In genomic region chr10:48740023-48740707, GRCh38 we compare ENCODE assay signal across 24 cellular contexts. TPM values are rescaled to one million over a fixed set of nuclear protein-coding genes. Genes with fewer than 3 reads are reported as not detected.
A peak's percentile ranks its signal among the peaks of the same experiment; 100 is the strongest.
DNase-seq lines count a peak whose midpoint lies in the region; TF ChIP-seq lines count a peak whose summit lies in the region.
"Had no signal": no experiment of that assay in that cellular context is flagged by ENCODE, and none has a peak within 500 bp of the region (broad histone marks: within the 10 kb centered on the region; RNA-seq: fewer than 3 reads in every experiment).

No MANE protein-coding gene starts in this region.

- H3K27me3 ChIP-seq in endodermal cell (ENCODE audit: control insufficient read depth, insufficient read depth, low read length, poor library complexity, severe bottlenecking) = no peaks in the 10 kb centered on the region
- H3K27me3 ChIP-seq: BLaER1 treated with 17β-estradiol and CSF1 and Interleukin-3, amounts not matched to agents 10 nM and 100 nM; MG63; Peyer's patch had no signal

- H3K4me1 Mint-ChIP-seq in IgD-negative memory B cell = peaks cover 10 to 26% (median 19%) of the 10 kb centered on the region in 3 donors
- H3K4me1 Mint-ChIP-seq in endodermal cell = peaks cover 13% of the 10 kb centered on the region
- H3K4me1 Mint-ChIP-seq in osteocyte (ENCODE audit: unreplicated experiment) = no peaks in the 10 kb centered on the region

- no peaks in the 10 kb centered on the region for H3K4me1 ChIP-seq in endodermal cell (ENCODE audit: control insufficient read depth, insufficient read depth, low read length)
- H3K4me1 ChIP-seq: HAP-1, Peyer's patch had no signal

- H3K4me3 Mint-ChIP-seq in IgD-negative memory B cell (no peak overlapping the region), endodermal cell (no peak overlapping the region), osteocyte (ENCODE audit: unreplicated experiment) (no peak overlapping the region)
- H3K4me3 Mint-ChIP-seq: CD8-positive, alpha-beta T cell had no signal

- no peaks in the 10 kb centered on the region for H3K36me3 ChIP-seq in endodermal cell (ENCODE audit: control insufficient read depth, insufficient read depth, low read length)
- H3K36me3 ChIP-seq: HAP-1, MG63, Peyer's patch had no signal

- peak; percentile 1 for DNase-seq in NCI-H345 (lab: John Stamatoyannopoulos, UW)
- no peak for DNase-seq in NCI-H345 treated with DMSO at 0.1 percent for 48 hours (lab: John Stamatoyannopoulos, UW; ENCODE audit: unreplicated experiment)
- DNase-seq in endodermal cell = peak; percentile 27
- DNase-seq in osteocyte (ENCODE audit: extremely low spot score, unreplicated experiment) = peak; percentile 64
- DNase-seq in GF-D8 (lab: John Stamatoyannopoulos, UW) = no peak
- no peak for DNase-seq in substantia nigra (lab: John Stamatoyannopoulos, UW)
- no peak for DNase-seq in MV-4-11 (lab: John Stamatoyannopoulos, UW)
- DNase-seq: Calu3; CD8-positive, alpha-beta T cell; DMS79; Kasumi-1; MG63; NCI-H1092; NCI-H1694 treated with DMSO at 0.1 percent for 48 hours; NCI-H446; NCI-H526 treated with DMSO at 0.1 percent for 48 hours; NK-92 treated with Interleukin-12 subunit alpha and Interleukin-12 subunit beta, amount 100 ng/mL, for 24 hours; Peyer's patch; SW 1271 had no signal

- H3K9me3 Mint-ChIP-seq in IgD-negative memory B cell (no peaks in the 10 kb centered on the region), endodermal cell (no peaks in the 10 kb centered on the region), osteocyte (ENCODE audit: unreplicated experiment) (no peaks in the 10 kb centered on the region)
- H3K9me3 Mint-ChIP-seq: CD8-positive, alpha-beta T cell had no signal

- H3K9ac ChIP-seq in endodermal cell (ENCODE audit: extremely low read depth, low read length, poor library complexity, severe bottlenecking) = no peak overlapping the region
- H3K9ac ChIP-seq: BLaER1 treated with 17β-estradiol and CSF1 and Interleukin-3, amounts not matched to agents 10 nM and 100 nM had no signal

- WGBS in endodermal cell (ENCODE audit: insufficient coverage in 1 of 2, insufficient read length in 1 of 2), 2 experiments = 89 to 92% methylated on average over 9 to 11 of the region's 11 CpGs

- H3K27ac Mint-ChIP-seq in IgD-negative memory B cell (peak overlapping the region in 2 of 3 donors; percentile 15 to 72), endodermal cell (no peak overlapping the region), osteocyte (ENCODE audit: unreplicated experiment) (no peak overlapping the region)
- H3K27ac Mint-ChIP-seq: CD8-positive, alpha-beta T cell had no signal

- no peak overlapping the region for H3K4me3 ChIP-seq in endodermal cell (ENCODE audit: low read length)
- H3K4me3 ChIP-seq: BLaER1 treated with 17β-estradiol and CSF1 and Interleukin-3, amounts not matched to agents 10 nM and 100 nM; HAP-1; MG63; Peyer's patch had no signal

- H3K36me3 Mint-ChIP-seq in IgD-negative memory B cell = peaks cover 3% of the 10 kb centered on the region
- H3K36me3 Mint-ChIP-seq in endodermal cell (ENCODE audit: low read depth) = no peaks in the 10 kb centered on the region
- H3K36me3 Mint-ChIP-seq in osteocyte (ENCODE audit: unreplicated experiment) = no peaks in the 10 kb centered on the region
- H3K36me3 Mint-ChIP-seq: CD8-positive, alpha-beta T cell had no signal

- TF ChIP-seq CTCF in endodermal cell (conservative IDR thresholded peaks at IDR 0.05) = no peak
- TF ChIP-seq CTCF in osteocyte (IDR thresholded peaks at IDR 0.05) = no peak

- H3K27ac ChIP-seq in endodermal cell (ENCODE audit: low read depth, low read length) (no peak overlapping the region), substantia nigra (ENCODE audit: low read depth, low read length, poor library complexity, severe bottlenecking) (no peak overlapping the region)
- H3K27ac ChIP-seq: BLaER1 treated with 17β-estradiol and CSF1 and Interleukin-3, amounts not matched to agents 10 nM and 100 nM; Peyer's patch had no signal

- H3K9me3 ChIP-seq in endodermal cell (ENCODE audit: control insufficient read depth, low read length) = no peaks in the 10 kb centered on the region
- H3K9me3 ChIP-seq: HAP-1, MG63, Peyer's patch had no signal

- H3K27me3 Mint-ChIP-seq in IgD-negative memory B cell (no peaks in the 10 kb centered on the region), endodermal cell (ENCODE audit: insufficient read depth) (no peaks in the 10 kb centered on the region), osteocyte (ENCODE audit: unreplicated experiment) (peaks cover 4% of the 10 kb centered on the region)

RNA-seq across cellular contexts. Expression of gene WDFY4, which starts 55.5 kb away (rescaled TPM):
- polyA plus RNA-seq in IgD-negative memory B cell = 78.7 TPM
- total RNA-seq in endodermal cell = not detected
- 0.04 TPM for polyA plus RNA-seq in endodermal cell (2013, experiment 1 of 2)
- polyA plus RNA-seq in endodermal cell (2013, experiment 2 of 2) = not detected
- not detected in 2 replicates for total RNA-seq in osteocyte
- total RNA-seq: A673, Calu3, SK-MEL-5 had no signal

Comparison
In these comparisons a context has a peak if more than half of its experiments do, and no peak if none do; other contexts are left out.
1. DNase-seq: peak in NCI-H345 (single experiment), endodermal cell (single experiment) and osteocyte (single experiment); none in NCI-H345 treated with DMSO at 0.1 percent for 48 hours (single experiment), GF-D8 (single experiment), substantia nigra (0 of 49) and MV-4-11 (single experiment).
2. H3K27ac Mint-ChIP-seq: peak in IgD-negative memory B cell (2 of 3); none in endodermal cell (single experiment) and osteocyte (single experiment).